ENCODE assay signal across 1 cellular context in genomic region chr7:119633812-119634211, GRCh38.
A peak's percentile ranks its signal among the peaks of the same experiment; 100 is the strongest.
DNase-seq lines count a peak whose midpoint lies in the region; ATAC-seq and TF ChIP-seq lines count a peak whose summit lies in the region.
"Not testable (repeated sequence)": the region's sequence is repeated elsewhere in the genome, so short reads cannot be mapped to it uniquely, and the experiment has no call there.

No MANE protein-coding gene starts in this region.

- CTCF ChIA-PET in WTC11 (lab: Charles Lee) = not testable (repeated sequence)

- not testable (repeated sequence) for H3K27ac Mint-ChIP-seq in WTC11

- not testable (repeated sequence) for TF ChIP-seq CTCF in WTC11 (IDR thresholded peaks at IDR 0.05)

- not testable (repeated sequence) for ATAC-seq in WTC11

- H3K27me3 Mint-ChIP-seq in WTC11 (ENCODE audit: low read depth) = not testable (repeated sequence)

- not testable (repeated sequence) for H3K4me1 Mint-ChIP-seq in WTC11

- DNase-seq in WTC11 (ENCODE audit: low spot score) = not testable (repeated sequence)

- H3K4me3 Mint-ChIP-seq in WTC11 = not testable (repeated sequence)

- H3K36me3 Mint-ChIP-seq in WTC11 = not testable (repeated sequence)

- POLR2A ChIA-PET in WTC11 (lab: Charles Lee) = not testable (repeated sequence)

- H3K9me3 Mint-ChIP-seq in WTC11 = not testable (repeated sequence)

TF ChIP-seq in WTC11, 78 proteins besides CTCF, POLR2A, EP300 and RAD21:
- TF ChIP-seq HMGA2 (CRISPR knock-in tag; IDR thresholded peaks at IDR 0.05) = peak; percentile 97
TF ChIP-seq in WTC11: peak in this region for 1; not testable (repeated sequence) for 77.
